Comparison of ENCODE assay signal across 27 cellular contexts in the genomic region with DNA sequence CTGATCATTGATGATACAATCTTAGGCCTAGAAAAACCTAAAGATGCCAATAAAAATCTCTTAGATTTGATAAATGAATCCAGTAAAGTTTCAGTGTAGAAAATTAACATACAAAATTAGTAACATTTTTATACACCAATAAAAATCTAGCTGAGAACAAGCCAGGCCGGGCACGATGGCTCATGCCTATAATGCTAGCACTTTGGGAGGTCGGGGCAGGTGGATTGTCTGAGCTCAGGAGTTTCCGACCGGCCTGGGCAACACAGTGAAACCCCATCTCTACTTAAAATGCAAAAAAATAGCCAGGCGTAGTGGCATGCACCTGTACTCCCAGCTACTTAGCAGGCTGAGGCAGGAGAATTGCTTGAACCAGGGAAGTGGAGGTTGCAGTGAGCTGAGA.
DNase-seq lines count a peak whose midpoint lies in the region; TF ChIP-seq lines count a peak whose summit lies in the region.
"Had no signal": no experiment of that assay in that cellular context is flagged by ENCODE, and none has a peak within 500 bp of the region (broad histone marks: within the 10 kb centered on the region; RNA-seq: fewer than 3 reads in every experiment).

No MANE protein-coding gene starts in this region.

- no peak overlapping the region for H3K27ac ChIP-seq in ACC112 (ENCODE audit: low read depth, low read length)
- H3K27ac ChIP-seq: 22Rv1; A549; BLaER1; BLaER1 treated with 17β-estradiol and CSF1 and Interleukin-3, amounts not matched to agents 10 nM and 100 nM; C4-2B had no signal

- no peak for TF ChIP-seq CTCF in lower leg skin (IDR thresholded peaks at IDR 0.05)

- intact Hi-C loops in lower leg skin (cut with DNase I; ENCODE audit: low total_unique reads) = no loop called here

- DNase-seq in lower leg skin (ENCODE audit: low spot score in 2 of 2) = no peak
- DNase-seq: 8988T; ACHN; AML-193; BE2C; C1 segment of cervical spinal cord; Caco-2; Calu3; CD4-positive, alpha-beta memory T cell; CD4-positive, alpha-beta T cell; CD4-positive, CD25-positive, alpha-beta regulatory T cell; CD8-positive, alpha-beta memory T cell; CD8-positive, alpha-beta T cell; COR-L47; DMS 273 treated with DMSO at 0.1 percent for 48 hours; DMS153; DMS53; DMS79; DMS79 treated with DMSO at 0.1 percent for 48 hours; DND-41; EL had no signal

- peaks cover 4% of the 10 kb centered on the region; the same call in 1 of the 2 replicates for H3K27me3 ChIP-seq in ACC112 (ENCODE audit: insufficient read depth, low read length)
- H3K27me3 ChIP-seq: BE2C; BLaER1; BLaER1 treated with 17β-estradiol and CSF1 and Interleukin-3, amounts not matched to agents 10 nM and 100 nM had no signal

- no peaks in the 10 kb centered on the region for H3K36me3 ChIP-seq in ACC112 (ENCODE audit: insufficient read depth, low read length)
- H3K36me3 ChIP-seq: BE2C; BLaER1; BLaER1 treated with 17β-estradiol and CSF1 and Interleukin-3, amounts not matched to agents 10 nM and 100 nM had no signal

- 84% methylated on average over 6 of the region's 6 CpGs for WGBS in lower leg skin, 2 donors

- TF ChIP-seq POLR2A in lower leg skin (IDR thresholded peaks at IDR 0.05) = no peak

- H3K79me2 ChIP-seq in ACC112 (ENCODE audit: control insufficient read depth, insufficient read depth, low read length, unreplicated experiment) = no peaks in the 10 kb centered on the region

- H3K4me3 ChIP-seq in ACC112 (ENCODE audit: low read depth, low read length) (no peak overlapping the region), lower leg skin (ENCODE audit: low read depth, poor library complexity, severe bottlenecking) (no peak overlapping the region)
- H3K4me3 ChIP-seq: A549; BLaER1; BLaER1 treated with 17β-estradiol and CSF1 and Interleukin-3, amounts not matched to agents 10 nM and 100 nM had no signal

- H3K4me1 ChIP-seq in ACC112 (ENCODE audit: control insufficient read depth, insufficient read depth, low read length, unreplicated experiment) = no peaks in the 10 kb centered on the region
- H3K4me1 ChIP-seq: A549; BLaER1; BLaER1 treated with 17β-estradiol and CSF1 and Interleukin-3, amounts not matched to agents 10 nM and 100 nM; Caco-2 had no signal

- H2AFZ ChIP-seq in ACC112 (ENCODE audit: low read length, unreplicated experiment) = peak overlapping the region; percentile 16
